In the genomic region with DNA sequence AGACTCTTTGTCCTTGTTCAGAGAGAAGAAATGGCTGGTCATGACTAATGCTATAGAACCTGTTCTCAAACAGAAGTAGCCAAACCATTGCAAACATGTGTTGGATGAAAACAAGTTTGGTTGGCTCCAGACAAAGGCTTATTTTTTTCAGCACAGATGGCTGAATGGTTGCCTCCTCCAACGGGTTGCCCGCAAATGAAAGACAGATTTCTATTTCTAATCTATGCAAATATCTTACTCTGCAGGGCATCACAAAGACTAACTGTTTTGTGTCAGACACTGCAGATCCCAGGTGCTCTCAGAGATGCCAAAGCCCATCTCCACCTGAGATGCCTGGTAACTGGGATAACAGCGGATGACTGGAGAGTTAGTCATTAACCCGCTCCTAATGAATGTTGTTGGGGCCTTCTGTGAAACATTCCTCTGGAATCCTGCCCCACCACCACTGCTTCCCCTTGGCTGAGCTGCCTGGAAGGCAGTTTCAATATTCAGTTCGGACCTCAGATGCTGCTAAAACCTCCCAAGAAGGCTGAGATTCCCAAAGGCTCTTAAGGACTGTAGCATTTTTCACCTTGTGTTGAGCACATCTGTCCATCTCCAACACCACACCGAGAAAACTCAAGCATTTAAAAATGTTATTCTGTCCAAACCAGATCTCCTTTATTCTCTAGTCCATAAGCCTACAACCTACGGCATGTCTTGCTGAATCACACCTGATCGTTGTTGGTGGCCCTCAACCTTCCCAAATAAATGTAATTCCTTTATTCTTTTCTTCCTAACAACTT, we compare ENCODE assay signal across 9 cellular contexts.
DNase-seq lines count a peak whose midpoint lies in the region; ATAC-seq, FAIRE-seq and TF ChIP-seq lines count a peak whose summit lies in the region.
"Had no signal": no experiment of that assay in that cellular context is flagged by ENCODE, and none has a peak within 500 bp of the region (broad histone marks: within the 10 kb centered on the region; RNA-seq: fewer than 3 reads in every experiment).

No MANE protein-coding gene starts in this region.

- no peak overlapping the region for H3K4me2 ChIP-seq in GM12878 (ENCODE audit: control insufficient read depth, insufficient read depth)

- no peak for DNase-seq in activated naive CD4-positive, alpha-beta T cell treated with anti-CD3 and anti-CD28 coated beads, Interleukin-2, amount 50 U/mL, for 72 hours (ENCODE audit: low spot score in 2 of 2)
- no peak for DNase-seq in activated naive CD4-positive, alpha-beta T cell treated with anti-CD3 and anti-CD28 coated beads, Interleukin-2, amount 50 U/mL, for 16 hours
- DNase-seq in GM12878 (ENCODE audit: low read depth, low spot score) (no peak), left lung (peak in 1 of 2 donors; percentile 39), NCI-H2196 treated with DMSO at 0.1 percent for 48 hours (lab: John Stamatoyannopoulos, UW; ENCODE audit: unreplicated experiment) (no peak)
- DNase-seq: CD4-positive, CD25-positive, alpha-beta regulatory T cell had no signal

- peaks cover 62% of the 10 kb centered on the region for H3K4me1 ChIP-seq in HUES64 (ENCODE audit: insufficient read depth, low read length)
- no peaks in the 10 kb centered on the region for H3K4me1 ChIP-seq in GM12878 (ENCODE audit: control insufficient read depth, insufficient read depth, low read length)
- no peaks in the 10 kb centered on the region for H3K4me1 ChIP-seq in left lung

- no peaks in the 10 kb centered on the region for H4K20me1 ChIP-seq in GM12878 (ENCODE audit: control insufficient read depth, insufficient read depth)

- peaks cover 0 to 8% of the 10 kb centered on the region in 2 donors for H3K9me3 Mint-ChIP-seq in activated naive CD4-positive, alpha-beta T cell treated with anti-CD3 and anti-CD28 coated beads, Interleukin-2, amount 50 U/mL, for 72 hours

- H3K9me3 ChIP-seq in HUES64 (ENCODE audit: insufficient read depth, low read depth, low read length), result no peaks in the 10 kb centered on the region
- H3K9me3 ChIP-seq in GM12878 (replicated peaks; ENCODE audit: control insufficient read depth, insufficient read depth, low read length), result no peaks in the 10 kb centered on the region
- no peaks in the 10 kb centered on the region for H3K9me3 ChIP-seq in left lung

- 26% methylated on average over 8 of the region's 8 CpGs for WGBS in HUES64
- 55% methylated on average over 8 of the region's 8 CpGs for WGBS in GM12878 (ENCODE audit: insufficient coverage, insufficient replicate concordance, low lambda C conversion rate, missing lambda C conversion rate)

- TF ChIP-seq POLR2A in GM12878 (IDR thresholded peaks at IDR 0.05; ENCODE audit: low read depth, low read length), result no peak

- peak overlapping the region; percentile 32 to 92 for H3K27ac Mint-ChIP-seq in activated naive CD4-positive, alpha-beta T cell treated with anti-CD3 and anti-CD28 coated beads, Interleukin-2, amount 50 U/mL, for 72 hours
- H3K27ac Mint-ChIP-seq: CD4-positive, CD25-positive, alpha-beta regulatory T cell had no signal

- no peak for TF ChIP-seq EP300 in GM12878 (IDR thresholded peaks at IDR 0.05; ENCODE audit: borderline replicate concordance in 1 of 2, control insufficient read depth in 1 of 2, low read depth in 2 of 2, low read length in 2 of 2)

- BruUV-seq in GM12878 (replicated peaks; lab: Mats Ljungman, UMichigan), result no TSS peak

- TF ChIP-seq RAD21 in GM12878 (IDR thresholded peaks at IDR 0.05; ENCODE audit: insufficient read depth, low read depth, low read length), result no peak

- RAD21 ChIA-PET in GM12878 (lab: Charles Lee; ENCODE audit: unreplicated experiment), result interaction anchor here (1.5 kb wide), 1 partner anchor 92 kb away, joined by 3 read pairs; no protein-coding TSS in a partner anchor

- CTCF ChIA-PET in GM12878 (lab: Yijun Ruan, JAX), result interaction anchor here (0.7 kb wide), 1 partner anchor 10 kb away, joined by 3 read pairs; no protein-coding TSS in a partner anchor

- in situ Hi-C loops in GM12878 (cut with MboI), result no loop called here

- peaks cover 12% of the 10 kb centered on the region for H3K36me3 ChIP-seq in HUES64 (ENCODE audit: insufficient read depth, low read length)
- H3K36me3 ChIP-seq in GM12878 (ENCODE audit: control insufficient read depth in 2 of 2, insufficient read depth in 2 of 2, low read length in 1 of 2), result no peaks in the 10 kb centered on the region
- no peaks in the 10 kb centered on the region for H3K36me3 ChIP-seq in left lung

- H3K27ac ChIP-seq in HUES64 (ENCODE audit: low read depth, low read length), result peak overlapping the region; percentile 83
- no peak overlapping the region for H3K27ac ChIP-seq in GM12878 (ENCODE audit: control insufficient read depth, insufficient read depth)
- H3K27ac ChIP-seq in left lung, result peak overlapping the region in 1 of 2 donors; percentile 27

- peaks cover 0 to 4% of the 10 kb centered on the region in 2 donors for H3K36me3 Mint-ChIP-seq in activated naive CD4-positive, alpha-beta T cell treated with anti-CD3 and anti-CD28 coated beads, Interleukin-2, amount 50 U/mL, for 72 hours
- H3K36me3 Mint-ChIP-seq: CD4-positive, CD25-positive, alpha-beta regulatory T cell had no signal

- peak overlapping the region; percentile 15; the same call in 1 of the 2 replicates for H2AFZ ChIP-seq in GM12878 (ENCODE audit: control insufficient read depth, low read depth, low read length)

- H3K9ac ChIP-seq in HUES64 (ENCODE audit: low read depth, low read length), result peak overlapping the region; percentile 71
- H3K9ac ChIP-seq in GM12878 (ENCODE audit: control insufficient read depth, insufficient read depth, low read length), result no peak overlapping the region

- TF ChIP-seq CTCF in GM12878 (IDR thresholded peaks at IDR 0.05 in 2 of 3, conservative IDR thresholded peaks at IDR 0.05 in 1 of 3; ENCODE audit: control insufficient read depth in 2 of 3, extremely low read depth in 1 of 3, insufficient read depth in 1 of 3, low read depth in 3 of 3, low read length in 3 of 3), result no peak
- TF ChIP-seq CTCF in left lung (IDR thresholded peaks at IDR 0.05), result no peak

- no peak for FAIRE-seq in GM12878 (lab: Jason Lieb, UNC)

- peak in 1 of 2 donors; percentile 29 for ATAC-seq in activated naive CD4-positive, alpha-beta T cell treated with anti-CD3 and anti-CD28 coated beads, Interleukin-2, amount 50 U/mL, for 72 hours
- ATAC-seq in GM12878 (peak; percentile 77), left lung (peak; percentile 76), GM21360 (IDR thresholded peaks at IDR 0.05; ENCODE audit: unreplicated experiment) (no peak)
- no peak for ATAC-seq in activated CD4-positive, CD25-positive, alpha-beta regulatory T cell treated with anti-CD3 and anti-CD28 coated beads, Interleukin-2, amount 50 U/mL, for 24 hours

- H3K27me3 ChIP-seq in HUES64 (ENCODE audit: insufficient read depth, low read length) (no peaks in the 10 kb centered on the region), GM12878 (replicated peaks in 1 of 2; ENCODE audit: control insufficient read depth in 2 of 2, insufficient read depth in 2 of 2, low read length in 1 of 2) (no peaks in the 10 kb centered on the region), left lung (no peaks in the 10 kb centered on the region)

- SMC1A ChIA-PET in GM12878 (lab: Charles Lee; ENCODE audit: uncharacterized antibody, unreplicated experiment), result interaction anchor here (0.6 to 1.6 kb wide), 5 partner anchors 10 to 283 kb away, joined by 3 to 4 read pairs (median 3); no protein-coding TSS in a partner anchor

- POLR2A ChIA-PET in GM12878 (lab: Charles Lee), result no interaction called here

- H3K4me3 ChIP-seq in HUES64 (ENCODE audit: low read length), result 0 out of 2 replicates have a peak overlapping the region, but pooled peaks have one; percentile 3
- no peak overlapping the region for H3K4me3 ChIP-seq in GM12878
- H3K4me3 ChIP-seq in left lung, result no peak overlapping the region

- no peaks in the 10 kb centered on the region for H3K79me2 ChIP-seq in GM12878 (ENCODE audit: control insufficient read depth, insufficient read depth, low read length)

- intact Hi-C loops in GM12878 (cut with micrococcal nuclease; ENCODE audit: unreplicated experiment), result no loop called here
- intact Hi-C loops in left lung (cut with DNase I), result no loop called here

TF ChIP-seq in GM12878, 131 proteins besides CTCF, POLR2A, EP300 and RAD21:
- no peak for TF ChIP-seq NBN (IDR thresholded peaks at IDR 0.05)
- no peak for TF ChIP-seq POLR2AphosphoS2 (IDR thresholded peaks at IDR 0.05; ENCODE audit: low read depth, low read length)
- TF ChIP-seq, protein P1, sequence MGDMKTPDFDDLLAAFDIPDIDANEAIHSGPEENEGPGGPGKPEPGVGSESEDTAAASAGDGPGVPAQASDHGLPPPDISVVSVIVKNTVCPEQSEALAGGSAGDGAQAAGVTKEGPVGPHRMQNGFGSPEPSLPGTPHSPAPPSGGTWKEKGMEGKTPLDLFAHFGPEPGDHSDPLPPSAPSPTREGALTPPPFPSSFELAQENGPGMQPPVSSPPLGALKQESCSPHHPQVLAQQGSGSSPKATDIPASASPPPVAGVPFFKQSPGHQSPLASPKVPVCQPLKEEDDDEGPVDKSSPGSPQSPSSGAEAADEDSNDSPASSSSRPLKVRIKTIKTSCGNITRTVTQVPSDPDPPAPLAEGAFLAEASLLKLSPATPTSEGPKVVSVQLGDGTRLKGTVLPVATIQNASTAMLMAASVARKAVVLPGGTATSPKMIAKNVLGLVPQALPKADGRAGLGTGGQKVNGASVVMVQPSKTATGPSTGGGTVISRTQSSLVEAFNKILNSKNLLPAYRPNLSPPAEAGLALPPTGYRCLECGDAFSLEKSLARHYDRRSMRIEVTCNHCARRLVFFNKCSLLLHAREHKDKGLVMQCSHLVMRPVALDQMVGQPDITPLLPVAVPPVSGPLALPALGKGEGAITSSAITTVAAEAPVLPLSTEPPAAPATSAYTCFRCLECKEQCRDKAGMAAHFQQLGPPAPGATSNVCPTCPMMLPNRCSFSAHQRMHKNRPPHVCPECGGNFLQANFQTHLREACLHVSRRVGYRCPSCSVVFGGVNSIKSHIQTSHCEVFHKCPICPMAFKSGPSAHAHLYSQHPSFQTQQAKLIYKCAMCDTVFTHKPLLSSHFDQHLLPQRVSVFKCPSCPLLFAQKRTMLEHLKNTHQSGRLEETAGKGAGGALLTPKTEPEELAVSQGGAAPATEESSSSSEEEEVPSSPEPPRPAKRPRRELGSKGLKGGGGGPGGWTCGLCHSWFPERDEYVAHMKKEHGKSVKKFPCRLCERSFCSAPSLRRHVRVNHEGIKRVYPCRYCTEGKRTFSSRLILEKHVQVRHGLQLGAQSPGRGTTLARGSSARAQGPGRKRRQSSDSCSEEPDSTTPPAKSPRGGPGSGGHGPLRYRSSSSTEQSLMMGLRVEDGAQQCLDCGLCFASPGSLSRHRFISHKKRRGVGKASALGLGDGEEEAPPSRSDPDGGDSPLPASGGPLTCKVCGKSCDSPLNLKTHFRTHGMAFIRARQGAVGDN (IDR thresholded peaks at IDR 0.05), result peak; percentile 25; the same call in 1 of the 2 replicates
- peak; percentile 26; the same call in 1 of the 2 replicates for TF ChIP-seq ZNF384 (IDR thresholded peaks at IDR 0.05; ENCODE audit: borderline replicate concordance, low read depth, low read length)
- peak; percentile 42; the same call in 1 of the 2 replicates for TF ChIP-seq IKZF1 (conservative IDR thresholded peaks at IDR 0.05)
- no peak for TF ChIP-seq ZBED1 (IDR thresholded peaks at IDR 0.05; ENCODE audit: borderline replicate concordance)

Comparison
In these comparisons a context has a peak if more than half of its experiments do, and no peak if none do; other contexts are left out.
1. ATAC-seq: peak in GM12878 (single experiment) and left lung (single experiment); none in GM21360 (single experiment) and activated CD4-positive, CD25-positive, alpha-beta regulatory T cell treated with anti-CD3 and anti-CD28 coated beads, Interleukin-2, amount 50 U/mL, for 24 hours (0 of 2).